In the genomic region with DNA sequence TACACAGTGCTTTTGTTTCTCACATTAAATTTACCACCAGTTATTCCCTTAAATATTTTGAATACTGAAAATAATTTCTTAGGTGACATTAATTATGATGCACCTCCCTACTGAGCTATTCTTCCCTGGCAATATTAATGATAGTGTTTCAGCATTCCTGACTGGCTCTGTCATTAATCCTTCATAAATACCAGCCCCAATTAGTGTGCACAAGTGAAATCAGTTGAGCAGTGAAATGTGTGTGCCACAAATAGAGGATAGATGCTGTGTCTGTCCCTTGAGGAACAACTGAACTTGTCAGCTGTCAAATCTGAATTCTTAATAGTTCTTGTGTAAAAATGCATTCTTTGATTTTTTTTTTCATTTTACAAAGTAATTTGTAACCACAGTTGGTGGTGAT, we compare ENCODE assay signal across 20 cellular contexts.
"Had no signal": no experiment of that assay in that cellular context is flagged by ENCODE, and none has a peak within 500 bp of the region (broad histone marks: within the 10 kb centered on the region; RNA-seq: fewer than 3 reads in every experiment).

No MANE protein-coding gene starts in this region.

- H3K4me1 ChIP-seq: testis, upper lobe of right lung had no signal

- DNase-seq: effector memory CD8-positive, alpha-beta T cell; heart left ventricle; hippocampal formation; left colon; left ventricle myocardium superior; mesendoderm; naive thymus-derived CD4-positive, alpha-beta T cell; nephron progenitor cell; psoas muscle; retina; stimulated activated CD4-positive, alpha-beta T cell treated with anti-CD3 and anti-CD28 coated beads, Interleukin-2, amount 100 ng/mL, for 24 hours; stimulated activated CD4-positive, alpha-beta T cell treated with anti-CD3 and anti-CD28 coated beads, Interleukin-4, amount 100 ng/mL, for 4 hours; stimulated activated naive B cell treated with anti-CD40 and anti-IgM and Interleukin-4, amounts not matched to agents 10 μg/mL and 1 μg/mL and 100 μg/mL, for 72 hours; stimulated activated naive CD8-positive, alpha-beta T cell treated with anti-CD3 and anti-CD28 coated beads, Interleukin-15, amount 100 ng/mL, for 72 hours; testis; upper lobe of right lung had no signal

- ATAC-seq: effector memory CD8-positive, alpha-beta T cell; heart left ventricle; left colon; left ventricle myocardium superior; naive thymus-derived CD4-positive, alpha-beta T cell; psoas muscle; sciatic nerve; stimulated activated naive B cell treated with anti-CD40 and anti-IgM and Interleukin-4, amounts not matched to agents 10 μg/mL and 1 μg/mL and 100 μg/mL, for 72 hours; stimulated activated naive CD8-positive, alpha-beta T cell treated with anti-CD3 and anti-CD28 coated beads, Interleukin-15, amount 100 ng/mL, for 72 hours; upper lobe of right lung had no signal

- H3K36me3 ChIP-seq: heart left ventricle, neutrophil, tibial nerve, upper lobe of right lung had no signal

- H3K9me3 ChIP-seq: heart left ventricle, neutrophil, psoas muscle, testis, tibial nerve, upper lobe of right lung had no signal

- H3K4me3 ChIP-seq: heart left ventricle, psoas muscle, skin epidermis, testis, tibial nerve, upper lobe of right lung had no signal

- H3K27me3 ChIP-seq: testis, tibial nerve, upper lobe of right lung had no signal

- H3K27ac ChIP-seq: heart left ventricle, neutrophil, psoas muscle, testis, tibial nerve, upper lobe of right lung had no signal
